13 cellular contexts compared by ENCODE assay signal in genomic region chr2:148602918-148603561, GRCh38. TPM values are rescaled to one million over a fixed set of nuclear protein-coding genes. Genes with fewer than 3 reads are reported as not detected.
DNase-seq lines count a peak whose midpoint lies in the region; ATAC-seq and TF ChIP-seq lines count a peak whose summit lies in the region.
"Had no signal": no experiment of that assay in that cellular context is flagged by ENCODE, and none has a peak within 500 bp of the region (broad histone marks: within the 10 kb centered on the region; RNA-seq: fewer than 3 reads in every experiment).

No MANE protein-coding gene starts in this region.

- TF ChIP-seq CTCF in natural killer cell (IDR thresholded peaks at IDR 0.05) (no peak), IMR-90 (conservative IDR thresholded peaks at IDR 0.05; ENCODE audit: low read depth, low read length) (no peak)

- H2AK5ac ChIP-seq in IMR-90 (ENCODE audit: low read depth, low read length) = no peak overlapping the region

- no peak overlapping the region for H4K91ac ChIP-seq in IMR-90 (ENCODE audit: insufficient read depth, low read depth, low read length)

- no peak overlapping the region for H3K4me3 ChIP-seq in IMR-90 (ENCODE audit: insufficient read depth, low read depth, low read length)

- no CpG with 5 or more reads among the region's 10 CpGs for WGBS in IMR-90 (ENCODE audit: extremely low coverage in 2 of 2, insufficient read length in 1 of 2), 2 experiments

- H3K9ac ChIP-seq in IMR-90 (ENCODE audit: low read depth, low read length) = no peak overlapping the region

- H4K8ac ChIP-seq in IMR-90 (ENCODE audit: low read depth in 2 of 2, low read length in 2 of 2) = no peak overlapping the region

- H3K36me3 Mint-ChIP-seq in natural killer cell treated with Interleukin-12 subunit alpha and Interleukin-12 subunit beta and Interleukin-15 and Interleukin-18, amount 100 ng/mL, for 72 hours = no peaks in the 10 kb centered on the region
- H3K36me3 Mint-ChIP-seq in natural killer cell = no peaks in the 10 kb centered on the region

- peak overlapping the region in 1 of 2 donors; percentile 45 for H3K27ac Mint-ChIP-seq in natural killer cell treated with Interleukin-12 subunit alpha and Interleukin-12 subunit beta and Interleukin-15 and Interleukin-18, amount 100 ng/mL, for 72 hours
- no peak overlapping the region for H3K27ac Mint-ChIP-seq in natural killer cell
- peak overlapping the region; percentile 89 to 97 for H3K27ac Mint-ChIP-seq in stimulated activated naive CD8-positive, alpha-beta T cell treated with anti-CD3 and anti-CD28 coated beads, Interleukin-15, amount 100 ng/mL, for 72 hours

- CTCF ChIA-PET in IMR-90 (lab: Yijun Ruan, JAX) = no interaction called here

- H3K27ac ChIP-seq in IMR-90 (ENCODE audit: insufficient read depth, low read length) = no peak overlapping the region
- H3K27ac ChIP-seq: neutrophil had no signal

- H3K27me3 Mint-ChIP-seq in natural killer cell treated with Interleukin-12 subunit alpha and Interleukin-12 subunit beta and Interleukin-15 and Interleukin-18, amount 100 ng/mL, for 72 hours = peaks cover 31 to 42% of the 10 kb centered on the region in 2 donors
- peaks cover 6 to 18% of the 10 kb centered on the region in 2 donors for H3K27me3 Mint-ChIP-seq in natural killer cell (ENCODE audit: low read depth in 2 of 2)
- H3K27me3 Mint-ChIP-seq in stimulated activated naive CD8-positive, alpha-beta T cell treated with anti-CD3 and anti-CD28 coated beads, Interleukin-15, amount 100 ng/mL, for 72 hours = no peaks in the 10 kb centered on the region

- no peaks in the 10 kb centered on the region for H3K9me3 Mint-ChIP-seq in natural killer cell treated with Interleukin-12 subunit alpha and Interleukin-12 subunit beta and Interleukin-15 and Interleukin-18, amount 100 ng/mL, for 72 hours
- H3K9me3 Mint-ChIP-seq in natural killer cell = no peaks in the 10 kb centered on the region
- peaks cover 5 to 14% of the 10 kb centered on the region in 2 donors for H3K9me3 Mint-ChIP-seq in stimulated activated naive CD8-positive, alpha-beta T cell treated with anti-CD3 and anti-CD28 coated beads, Interleukin-15, amount 100 ng/mL, for 72 hours

- H2BK5ac ChIP-seq in IMR-90 (ENCODE audit: low read depth, low read length, poor library complexity, severe bottlenecking) = no peak overlapping the region

- no peak overlapping the region for H2BK15ac ChIP-seq in IMR-90 (ENCODE audit: low read depth, low read length)

- no peaks in the 10 kb centered on the region for H3K4me1 ChIP-seq in IMR-90 (ENCODE audit: control insufficient read depth, insufficient read depth, low read length)
- H3K4me1 ChIP-seq: BE2C had no signal

- no TSS peak for BruUV-seq in IMR-90 (replicated peaks; lab: Mats Ljungman, UMichigan)

- peak overlapping the region; percentile 59 for H3K4me3 Mint-ChIP-seq in natural killer cell treated with Interleukin-12 subunit alpha and Interleukin-12 subunit beta and Interleukin-15 and Interleukin-18, amount 100 ng/mL, for 72 hours
- no peak overlapping the region for H3K4me3 Mint-ChIP-seq in natural killer cell
- H3K4me3 Mint-ChIP-seq in stimulated activated naive CD8-positive, alpha-beta T cell treated with anti-CD3 and anti-CD28 coated beads, Interleukin-15, amount 100 ng/mL, for 72 hours = peak overlapping the region; percentile 45 to 54

- no peak overlapping the region for H3K56ac ChIP-seq in IMR-90 (ENCODE audit: extremely low read depth, insufficient read depth, low read length)

- no peak for TF ChIP-seq RAD21 in IMR-90 (IDR thresholded peaks at IDR 0.05; ENCODE audit: low read length)

- H3K9me3 ChIP-seq in IMR-90 (ENCODE audit: control insufficient read depth, insufficient read depth, low read length) = peaks cover 4% of the 10 kb centered on the region
- H3K9me3 ChIP-seq: BE2C, neutrophil had no signal

- H3K36me3 ChIP-seq in IMR-90 (ENCODE audit: control insufficient read depth, insufficient read depth, low read length) = no peaks in the 10 kb centered on the region
- H3K36me3 ChIP-seq: BE2C, neutrophil had no signal

- no peaks in the 10 kb centered on the region for H3K9me1 ChIP-seq in IMR-90 (ENCODE audit: insufficient read depth, low read length)

- in situ Hi-C loops in IMR-90 (cut with MboI; ENCODE audit: low sequenced_read_pairs) = no loop called here

- dilution Hi-C loops in IMR-90 (cut with HindIII; ENCODE audit: low sequenced_read_pairs, unreplicated experiment) = no loop called here

- TF ChIP-seq POLR2A in IMR-90 (IDR thresholded peaks at IDR 0.05; ENCODE audit: low read depth, low read length) = no peak

- intact Hi-C loops in natural killer cell (cut with micrococcal nuclease) = no loop called here
- intact Hi-C loops in IMR-90 (cut with micrococcal nuclease) = no loop called here

- peaks cover 8 to 10% of the 10 kb centered on the region in 2 donors for H3K4me1 Mint-ChIP-seq in natural killer cell treated with Interleukin-12 subunit alpha and Interleukin-12 subunit beta and Interleukin-15 and Interleukin-18, amount 100 ng/mL, for 72 hours (ENCODE audit: low read depth in 2 of 2)
- no peaks in the 10 kb centered on the region for H3K4me1 Mint-ChIP-seq in natural killer cell
- H3K4me1 Mint-ChIP-seq in stimulated activated naive CD8-positive, alpha-beta T cell treated with anti-CD3 and anti-CD28 coated beads, Interleukin-15, amount 100 ng/mL, for 72 hours = peaks cover 15% of the 10 kb centered on the region

- H3K23ac ChIP-seq in IMR-90 (ENCODE audit: low read depth, low read length) = no peak overlapping the region

- no peak overlapping the region for H2BK120ac ChIP-seq in IMR-90 (ENCODE audit: low read depth, low read length)

- H4K20me1 ChIP-seq in IMR-90 (ENCODE audit: insufficient read depth, low read length) = no peaks in the 10 kb centered on the region

- no peak overlapping the region for H2AK9ac ChIP-seq in IMR-90 (replicated peaks; ENCODE audit: low read depth, low read length, poor library complexity)

- no peak overlapping the region for H3K18ac ChIP-seq in IMR-90 (ENCODE audit: low read depth, low read length)

- H2AFZ ChIP-seq in IMR-90 (replicated peaks; ENCODE audit: low read length, poor library complexity) = no peak overlapping the region

- H3K27me3 ChIP-seq in IMR-90 (ENCODE audit: control insufficient read depth, insufficient read depth, low read length) = peaks cover 2% of the 10 kb centered on the region; the same call in 1 of the 2 replicates
- H3K27me3 ChIP-seq: BE2C, neutrophil had no signal

- H3K14ac ChIP-seq in IMR-90 (replicated peaks; ENCODE audit: low read depth, low read length) = no peak overlapping the region

- H3K4ac ChIP-seq in IMR-90 (ENCODE audit: low read depth, low read length) = no peak overlapping the region

- no peak overlapping the region for H4K5ac ChIP-seq in IMR-90 (ENCODE audit: low read depth, low read length)

- no peaks in the 10 kb centered on the region for H3K79me1 ChIP-seq in IMR-90 (ENCODE audit: low read depth in 1 of 2, low read length in 2 of 2)

- peak; percentile 66 to 67 for ATAC-seq in natural killer cell treated with Interleukin-12 subunit alpha and Interleukin-12 subunit beta and Interleukin-15 and Interleukin-18, amount 100 ng/mL, for 72 hours
- ATAC-seq in natural killer cell = no peak
- ATAC-seq in GM21576 (IDR thresholded peaks at IDR 0.05; ENCODE audit: unreplicated experiment) = peak; percentile 18
- no peak for ATAC-seq in IMR-90 (ENCODE audit: low read depth)
- peak; percentile 79 for ATAC-seq in stimulated activated naive CD8-positive, alpha-beta T cell treated with anti-CD3 and anti-CD28 coated beads, Interleukin-15, amount 100 ng/mL, for 72 hours
- no peak for ATAC-seq in left lobe of liver
- ATAC-seq: left ventricle myocardium superior had no signal

- DNase-seq in natural killer cell treated with Interleukin-12 subunit alpha and Interleukin-12 subunit beta and Interleukin-15 and Interleukin-18, amount 100 ng/mL, for 72 hours (ENCODE audit: low spot score) = no peak
- DNase-seq in natural killer cell (no peak), IMR-90 (no peak), activated gamma-delta T cell treated with Interleukin-2 at 50 U/mL for 16 hours (no peak), left lobe of liver (ENCODE audit: low spot score) (no peak), COLO668 (lab: John Stamatoyannopoulos, UW; ENCODE audit: unreplicated experiment) (no peak)
- DNase-seq in stimulated activated naive CD8-positive, alpha-beta T cell treated with anti-CD3 and anti-CD28 coated beads, Interleukin-15, amount 100 ng/mL, for 72 hours = peak; percentile 32 to 63
- DNase-seq: BE2C, left ventricle myocardium superior, NCI-H2227 treated with DMSO at 0.1 percent for 48 hours, T-helper 9 cell had no signal

- no peak overlapping the region for H2BK20ac ChIP-seq in IMR-90 (ENCODE audit: low read depth, low read length)

- POLR2A ChIA-PET in IMR-90 (lab: Charles Lee; ENCODE audit: unreplicated experiment) = no interaction called here

- no peak overlapping the region for H3K4me2 ChIP-seq in IMR-90 (ENCODE audit: low read depth, low read length)

TF ChIP-seq in IMR-90, 13 proteins besides CTCF, POLR2A, EP300 and RAD21:
- TF ChIP-seq BHLHE40 (IDR thresholded peaks at IDR 0.05; ENCODE audit: low read depth, low read length) = no peak
- no peak for TF ChIP-seq RFX5 (IDR thresholded peaks at IDR 0.05; ENCODE audit: low read depth, low read length)
- TF ChIP-seq, protein P1, sequence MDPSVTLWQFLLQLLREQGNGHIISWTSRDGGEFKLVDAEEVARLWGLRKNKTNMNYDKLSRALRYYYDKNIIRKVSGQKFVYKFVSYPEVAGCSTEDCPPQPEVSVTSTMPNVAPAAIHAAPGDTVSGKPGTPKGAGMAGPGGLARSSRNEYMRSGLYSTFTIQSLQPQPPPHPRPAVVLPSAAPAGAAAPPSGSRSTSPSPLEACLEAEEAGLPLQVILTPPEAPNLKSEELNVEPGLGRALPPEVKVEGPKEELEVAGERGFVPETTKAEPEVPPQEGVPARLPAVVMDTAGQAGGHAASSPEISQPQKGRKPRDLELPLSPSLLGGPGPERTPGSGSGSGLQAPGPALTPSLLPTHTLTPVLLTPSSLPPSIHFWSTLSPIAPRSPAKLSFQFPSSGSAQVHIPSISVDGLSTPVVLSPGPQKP (IDR thresholded peaks at IDR 0.05; ENCODE audit: borderline replicate concordance, low read depth, low read length) = no peak
- no peak for TF ChIP-seq CHD1 (IDR thresholded peaks at IDR 0.05; ENCODE audit: low read depth, low read length)
- TF ChIP-seq MAFK (IDR thresholded peaks at IDR 0.05; ENCODE audit: low read depth, low read length) = peak; percentile 62

RNA-seq across cellular contexts. Expression of gene EPC2, which starts 41.5 kb away (rescaled TPM):
- 10 to 100 TPM; 27.1 to 33.1 TPM for total RNA-seq in natural killer cell treated with Interleukin-12 subunit alpha and Interleukin-12 subunit beta and Interleukin-15 and Interleukin-18, amount 100 ng/mL, for 72 hours
- 10 to 100 TPM; 64.6 to 76.3 (median 66.1) TPM for total RNA-seq in natural killer cell
- total RNA-seq in IMR-90 (2012; rRNA removed) = 22.6 and 26.1 TPM in 2 replicates
- 10.6 and 11.4 TPM in 2 replicates for polyA plus RNA-seq in IMR-90 (2012; rRNA removed)
- 1.1 and 2.7 TPM in 2 replicates for polyA plus RNA-seq in IMR-90 (2012; cell fraction: cytosol; rRNA removed)
- polyA plus RNA-seq in IMR-90 (2012; cell fraction: nucleus; rRNA removed; ENCODE audit: low replicate concordance) = 2.8 and 14.8 TPM in 2 replicates
- 6.9 TPM for total RNA-seq in left lobe of liver

Comparison
In these comparisons a context has a peak if more than half of its experiments do, and no peak if none do; other contexts are left out.
1. ATAC-seq: peak in natural killer cell treated with Interleukin-12 subunit alpha and Interleukin-12 subunit beta and Interleukin-15 and Interleukin-18, amount 100 ng/mL, for 72 hours (2 of 2), GM21576 (single experiment) and stimulated activated naive CD8-positive, alpha-beta T cell treated with anti-CD3 and anti-CD28 coated beads, Interleukin-15, amount 100 ng/mL, for 72 hours (single experiment); none in natural killer cell (0 of 3), IMR-90 (single experiment) and left lobe of liver (single experiment).
2. DNase-seq: peak in stimulated activated naive CD8-positive, alpha-beta T cell treated with anti-CD3 and anti-CD28 coated beads, Interleukin-15, amount 100 ng/mL, for 72 hours (2 of 2); none in natural killer cell treated with Interleukin-12 subunit alpha and Interleukin-12 subunit beta and Interleukin-15 and Interleukin-18, amount 100 ng/mL, for 72 hours (single experiment), natural killer cell (single experiment), IMR-90 (single experiment), activated gamma-delta T cell treated with Interleukin-2 at 50 U/mL for 16 hours (single experiment), left lobe of liver (single experiment) and COLO668 (single experiment).
3. H3K27ac Mint-ChIP-seq: peak in stimulated activated naive CD8-positive, alpha-beta T cell treated with anti-CD3 and anti-CD28 coated beads, Interleukin-15, amount 100 ng/mL, for 72 hours (2 of 2); none in natural killer cell (0 of 2).